ENCODE assay signal across 17 cellular contexts in genomic region chr2:71612581-71613520, GRCh38.
DNase-seq lines count a peak whose midpoint lies in the region; ATAC-seq and TF ChIP-seq lines count a peak whose summit lies in the region.
"Had no signal": no experiment of that assay in that cellular context is flagged by ENCODE, and none has a peak within 500 bp of the region (broad histone marks: within the 10 kb centered on the region; RNA-seq: fewer than 3 reads in every experiment).

No MANE protein-coding gene starts in this region.

- H3K27me3 ChIP-seq in heart left ventricle (no peaks in the 10 kb centered on the region), upper lobe of left lung (no peaks in the 10 kb centered on the region)

- peaks cover 18% of the 10 kb centered on the region for H3K4me1 Mint-ChIP-seq in chondrocyte (ENCODE audit: low read depth)
- H3K4me1 Mint-ChIP-seq: naive B cell had no signal

- ATAC-seq in heart left ventricle, result no peak
- ATAC-seq in Right ventricle myocardium superior (ENCODE audit: poor library complexity), result no peak
- no peak for ATAC-seq in upper lobe of left lung (ENCODE audit: low FRiP score in 2 of 2)
- ATAC-seq: CD8-positive, alpha-beta T cell had no signal

- H3K4me3 ChIP-seq in heart left ventricle (no peak overlapping the region), upper lobe of left lung (no peak overlapping the region)

- H3K27ac ChIP-seq in heart left ventricle (peak overlapping the region in 4 of 12 donors; percentile 3 to 92 (median 52)), upper lobe of left lung (peak overlapping the region in 3 of 4 donors; percentile 79 to 91 (median 80)), RWPE1 (no peak overlapping the region)

- TF ChIP-seq POLR2A in heart left ventricle (IDR thresholded peaks at IDR 0.05) (no peak), upper lobe of left lung (IDR thresholded peaks at IDR 0.05) (no peak)

- H3K36me3 Mint-ChIP-seq in chondrocyte (ENCODE audit: low read depth), result peaks cover 6% of the 10 kb centered on the region
- H3K36me3 Mint-ChIP-seq: CD8-positive, alpha-beta T cell; naive B cell had no signal

- H3K4me3 Mint-ChIP-seq in chondrocyte (ENCODE audit: unreplicated experiment), result no peak overlapping the region
- H3K4me3 Mint-ChIP-seq: CD8-positive, alpha-beta T cell; naive B cell had no signal

- DNase-seq in heart left ventricle, result peak in 3 of 5 donors; percentile 3 to 45 (median 16)
- DNase-seq in Right ventricle myocardium superior, result no peak
- peak; percentile 86 for DNase-seq in chondrocyte (ENCODE audit: low spot score)
- DNase-seq in mesenteric fat pad (ENCODE audit: low spot score), result peak; percentile 65
- peak in 1 of 2 donors; percentile 15 for DNase-seq in upper lobe of left lung
- DNase-seq in T-helper 9 cell, result no peak
- no peak for DNase-seq in OCI-M2 (lab: John Stamatoyannopoulos, UW; ENCODE audit: unreplicated experiment)
- DNase-seq in RWPE1 (ENCODE audit: low spot score), result no peak
- DNase-seq: activated CD4-positive, alpha-beta T cell treated with anti-CD3 and anti-CD28 coated beads, Interleukin-2, amount 50 U/mL, for 48 hours; DMS79; effector CD8-positive, alpha-beta T cell; mammary epithelial cell; naive B cell; NCI-H1105 treated with DMSO at 0.1 percent for 48 hours; NCI-H69; SIG-M5 had no signal

- POLR2A ChIA-PET in RWPE1 (lab: Yijun Ruan, JAX; ENCODE audit: low non-redundant PET), result no interaction called here

- H3K9me3 Mint-ChIP-seq in chondrocyte (ENCODE audit: low read depth), result no peaks in the 10 kb centered on the region
- H3K9me3 Mint-ChIP-seq: CD8-positive, alpha-beta T cell had no signal

- intact Hi-C loops in heart left ventricle (cut with DNase I) (loop anchor here in 9 of 10 donors (5.0 to 10.0 kb wide), 7 partner anchors 34 to 539 kb away; partner anchors contain the start of gene CYP26B1 (in 4 of the 9)), Right ventricle myocardium superior (cut with DNase I) (loop anchor here (5.0 to 10.0 kb wide), 2 partner anchors 189 to 532 kb away; partner anchors contain the start of gene CYP26B1)

- CTCF ChIA-PET in RWPE1 (lab: Yijun Ruan, JAX), result no interaction called here

- no peak for TF ChIP-seq EP300 in upper lobe of left lung (IDR thresholded peaks at IDR 0.05)

- peaks cover 0 to 28% (median 13%) of the 10 kb centered on the region in 9 donors for H3K36me3 ChIP-seq in heart left ventricle
- H3K36me3 ChIP-seq in upper lobe of left lung, result peaks cover 0 to 30% (median 10%) of the 10 kb centered on the region in 4 donors

- H3K9me3 ChIP-seq in heart left ventricle (no peaks in the 10 kb centered on the region), upper lobe of left lung (no peaks in the 10 kb centered on the region)

- TF ChIP-seq CTCF in heart left ventricle (IDR thresholded peaks at IDR 0.05), result no peak
- no peak for TF ChIP-seq CTCF in chondrocyte (IDR thresholded peaks at IDR 0.05)
- no peak for TF ChIP-seq CTCF in upper lobe of left lung (IDR thresholded peaks at IDR 0.05)
- TF ChIP-seq CTCF in RWPE1 (conservative IDR thresholded peaks at IDR 0.05; ENCODE audit: low read depth), result no peak

- H3K27ac Mint-ChIP-seq in chondrocyte (ENCODE audit: unreplicated experiment), result peak overlapping the region; percentile 45
- H3K27ac Mint-ChIP-seq: CD8-positive, alpha-beta T cell; naive B cell had no signal

- 92 to 96% (median 94%) methylated on average over 16 to 17 of the region's 17 CpGs for WGBS in heart left ventricle, 4 donors
- WGBS in upper lobe of left lung, 2 donors, result 89 to 92% methylated on average over 13 to 17 of the region's 17 CpGs

- H3K27me3 Mint-ChIP-seq in chondrocyte (ENCODE audit: low read depth), result no peaks in the 10 kb centered on the region

- peaks cover 18 to 50% (median 33%) of the 10 kb centered on the region in 12 donors for H3K4me1 ChIP-seq in heart left ventricle
- peaks cover 18 to 25% (median 21%) of the 10 kb centered on the region in 4 donors for H3K4me1 ChIP-seq in upper lobe of left lung

Comparison
In these comparisons a context has a peak if more than half of its experiments do, and no peak if none do; other contexts are left out.
1. DNase-seq: peak in heart left ventricle (3 of 5), chondrocyte (single experiment) and mesenteric fat pad (single experiment); none in Right ventricle myocardium superior (single experiment), T-helper 9 cell (single experiment), OCI-M2 (single experiment) and RWPE1 (single experiment).